Comparison of ENCODE assay signal across 22 cellular contexts in genomic region chr9:115058175-115058574, GRCh38.
"Had no signal": no experiment of that assay in that cellular context is flagged by ENCODE, and none has a peak within 500 bp of the region (broad histone marks: within the 10 kb centered on the region; RNA-seq: fewer than 3 reads in every experiment).

No MANE protein-coding gene starts in this region.

- H3K4me3 ChIP-seq: colonic mucosa, lung, right atrium auricular region, stomach, upper lobe of left lung had no signal

- H3K27ac ChIP-seq: brain microvascular endothelial cell, colonic mucosa, right atrium auricular region, upper lobe of left lung had no signal

- H3K9me3 ChIP-seq: colonic mucosa, right atrium auricular region, stomach, upper lobe of left lung had no signal

- ATAC-seq: activated CD4-positive, alpha-beta T cell treated with anti-CD3 and anti-CD28 coated beads for 36 hours; activated CD8-positive, alpha-beta memory T cell treated with anti-CD3 and anti-CD28 coated beads, Interleukin-2, amount 10 ng/mL, durations not matched to agents 7 days and 5 days; left lobe of liver; stimulated activated effector memory CD8-positive, alpha-beta T cell treated with anti-CD3 and anti-CD28 coated beads, Interleukin-12 subunit alpha, Interleukin-12 subunit beta, amount 100 ng/mL, for 72 hours; T-cell; WTC11 had no signal

- H3K27me3 ChIP-seq: brain microvascular endothelial cell, colonic mucosa, right atrium auricular region, stomach, upper lobe of left lung had no signal

- H3K4me1 ChIP-seq: colonic mucosa, right atrium auricular region, upper lobe of left lung had no signal

- H3K36me3 ChIP-seq: brain microvascular endothelial cell, colonic mucosa, right atrium auricular region, upper lobe of left lung had no signal

- DNase-seq: activated CD4-positive, alpha-beta memory T cell treated with anti-CD3 and anti-CD28 coated beads for 36 hours; activated CD4-positive, alpha-beta T cell treated with anti-CD3 and anti-CD28 coated beads for 36 hours; activated CD8-positive, alpha-beta memory T cell treated with anti-CD3 and anti-CD28 coated beads, Interleukin-2, amount 10 ng/mL, durations not matched to agents 7 days and 5 days; activated naive CD4-positive, alpha-beta T cell treated with Interleukin-2 at 50 U/mL for 16 hours; activated naive CD8-positive, alpha-beta T cell treated with anti-CD3 and anti-CD28 coated beads, Interleukin-2, amount 10 ng/mL, durations not matched to agents 7 days and 5 days; anterior cingulate cortex; colonic mucosa; hypothalamus; midbrain; nephron progenitor cell; nucleus accumbens; small intestine; stimulated activated CD4-positive, alpha-beta T cell treated with anti-CD3 and anti-CD28 coated beads, Interleukin-4, amount 100 ng/mL, for 24 hours; T-cell; upper lobe of left lung had no signal
